In genomic region chr10:102113261-102113955, GRCh38 we compare ENCODE assay signal across 8 cellular contexts. TPM values are rescaled to one million over a fixed set of nuclear protein-coding genes. Genes with fewer than 3 reads are reported as not detected.
DNase-seq lines count a peak whose midpoint lies in the region; ATAC-seq, FAIRE-seq and TF ChIP-seq lines count a peak whose summit lies in the region.

No MANE protein-coding gene starts in this region.

- no peak overlapping the region for H4K8ac ChIP-seq in H1 (ENCODE audit: extremely low read depth, insufficient read depth, low read length)

- no peak overlapping the region for H2AFZ ChIP-seq in OCI-LY1 (ENCODE audit: low read length)
- H2AFZ ChIP-seq in H1 (ENCODE audit: low read length), result no peak overlapping the region
- H2AFZ ChIP-seq in neuron (ENCODE audit: low read depth, low read length), result no peak overlapping the region

- WGBS in H1 (ENCODE audit: extremely low coverage in 1 of 2, insufficient coverage in 1 of 2, insufficient read length in 1 of 2, insufficient replicate concordance in 2 of 2, low coverage in 1 of 2, low lambda C conversion rate in 2 of 2, missing lambda C conversion rate in 1 of 2), 2 experiments, result 77% methylated on average over 7 of the region's 7 CpGs; no CpG with 5 or more reads in 1 of the 2 experiments

- TF ChIP-seq POLR2A in H1 (IDR thresholded peaks at IDR 0.05; ENCODE audit: control extremely low read depth in 1 of 2, low read depth in 2 of 2, low read length in 2 of 2), result no peak

- H3K14ac ChIP-seq in H1 (ENCODE audit: insufficient read length), result no peak overlapping the region

- 0 out of 2 replicates have a peak overlapping the region, but pooled peaks have one; percentile 64 for H2BK5ac ChIP-seq in H1 (ENCODE audit: low read depth, low read length)

- H3K79me2 ChIP-seq in OCI-LY1 (ENCODE audit: insufficient read depth, low read length), result peaks cover 18% of the 10 kb centered on the region
- peaks cover 24 to 72% of the 10 kb centered on the region in 2 experiments for H3K79me2 ChIP-seq in H1 (ENCODE audit: control insufficient read depth in 1 of 2, insufficient read depth in 2 of 2, low read length in 2 of 2)

- no peak overlapping the region; the same call in 1 of the 2 replicates for H2BK12ac ChIP-seq in H1 (ENCODE audit: low read depth, low read length)

- H3K27me3 Mint-ChIP-seq in CD4-positive, alpha-beta T cell, result no peaks in the 10 kb centered on the region

- peaks cover 54% of the 10 kb centered on the region for H3K36me3 Mint-ChIP-seq in CD4-positive, alpha-beta T cell (ENCODE audit: low read depth)

- POLR2A ChIA-PET in CD4-positive, alpha-beta T cell (lab: Charles Lee), result interaction anchor here (0.6 to 2.6 kb wide), 6 partner anchors 10 to 598 kb away, joined by 3 to 12 read pairs (median 3); partner anchors contain the start of gene PPRC1
- POLR2A ChIA-PET in H1 (lab: Charles Lee; ENCODE audit: partially characterized antibody), result interaction anchor here (0.6 to 5.0 kb wide), 15 partner anchors 10 to 419 kb away, joined by 3 to 34 read pairs (median 5); partner anchors contain the start of genes NOLC1 and OGA

- H3K18ac ChIP-seq in H1 (ENCODE audit: extremely low read depth, low read length), result 0 out of 2 replicates have a peak overlapping the region, but pooled peaks have one; percentile 57

- H4K91ac ChIP-seq in H1 (replicated peaks; ENCODE audit: insufficient read length, low read length), result no peak overlapping the region

- CTCF ChIA-PET in CD4-positive, alpha-beta T cell (lab: Charles Lee), result interaction anchor here (1.1 to 1.4 kb wide), 2 partner anchors 9 to 41 kb away, joined by 4 read pairs; no protein-coding TSS in a partner anchor
- CTCF ChIA-PET in H1 (lab: Charles Lee; ENCODE audit: partially characterized antibody), result interaction anchor here (0.6 to 7.9 kb wide), 18 partner anchors 10 to 506 kb away, joined by 3 to 86 read pairs (median 4); partner anchors contain the start of gene NOLC1

- H3K4me3 ChIP-seq in OCI-LY1 (ENCODE audit: low read depth, low read length, poor library complexity, severe bottlenecking) (peak overlapping the region; percentile 76), H1 (ENCODE audit: extremely low read depth in 1 of 4, insufficient read depth in 2 of 4, low read depth in 3 of 4, low read length in 4 of 4) (peak overlapping the region; percentile 83 to 96 (median 88)), neuron (ENCODE audit: low read length) (peak overlapping the region; percentile 61)

- peaks cover 29% of the 10 kb centered on the region for H3K36me3 ChIP-seq in OCI-LY1 (ENCODE audit: insufficient read depth, low read length)
- peaks cover 27 to 35% (median 31%) of the 10 kb centered on the region in 4 experiments for H3K36me3 ChIP-seq in H1 (ENCODE audit: control insufficient read depth in 2 of 4, insufficient read depth in 4 of 4, low read length in 3 of 4)
- peaks cover 40% of the 10 kb centered on the region for H3K36me3 ChIP-seq in neuron (ENCODE audit: insufficient read depth, low read length)

- no peak for ATAC-seq in CD4-positive, alpha-beta T cell (ENCODE audit: poor library complexity)
- ATAC-seq in GM21526 (IDR thresholded peaks at IDR 0.05; ENCODE audit: low FRiP score, unreplicated experiment), result no peak

- TF ChIP-seq RAD21 in H1 (IDR thresholded peaks at IDR 0.05 in 1 of 2, conservative IDR thresholded peaks at IDR 0.05 in 1 of 2; ENCODE audit: low read depth in 2 of 2, low read length in 2 of 2), result no peak

- peak overlapping the region; percentile 82 for H3K9ac ChIP-seq in OCI-LY1 (ENCODE audit: low read length)
- peak overlapping the region in 2 of 4 experiments; percentile 53 to 80; a peak in 3 of 7 replicates for H3K9ac ChIP-seq in H1 (replicated peaks in 1 of 4; ENCODE audit: extremely low read depth in 1 of 4, low read depth in 3 of 4, low read length in 3 of 4)

- no peak for TF ChIP-seq EP300 in H1 (IDR thresholded peaks at IDR 0.05; ENCODE audit: borderline replicate concordance in 1 of 2, low read depth in 2 of 2, low read length in 2 of 2)

- no peaks in the 10 kb centered on the region for H3K9me2 ChIP-seq in OCI-LY1 (ENCODE audit: low read depth, low read length)

- no peak overlapping the region for H2BK120ac ChIP-seq in H1 (replicated peaks; ENCODE audit: low read depth, low read length)

- no peaks in the 10 kb centered on the region for H3K27me3 ChIP-seq in CD4-positive, alpha-beta T cell (ENCODE audit: control insufficient read depth, insufficient read depth, low read length)
- no peaks in the 10 kb centered on the region for H3K27me3 ChIP-seq in OCI-LY1 (ENCODE audit: insufficient read depth, low read length)
- no peaks in the 10 kb centered on the region for H3K27me3 ChIP-seq in H1 (replicated peaks in 1 of 4; ENCODE audit: control insufficient read depth in 3 of 4, extremely low read depth in 1 of 4, insufficient read depth in 3 of 4, low read length in 3 of 4)
- H3K27me3 ChIP-seq in neuron (ENCODE audit: insufficient read depth, low read length), result no peaks in the 10 kb centered on the region

- peaks cover 48% of the 10 kb centered on the region for H3K4me1 ChIP-seq in OCI-LY1 (ENCODE audit: insufficient read depth, low read length, severe bottlenecking)
- peaks cover 16 to 41% (median 26%) of the 10 kb centered on the region in 4 experiments for H3K4me1 ChIP-seq in H1 (replicated peaks in 1 of 4; ENCODE audit: control insufficient read depth in 3 of 4, insufficient read depth in 4 of 4, low read length in 3 of 4)
- H3K4me1 ChIP-seq in neuron (ENCODE audit: insufficient read depth, low read length), result peaks cover 51% of the 10 kb centered on the region

- H3K4me2 ChIP-seq in OCI-LY1 (ENCODE audit: low read length) (peak overlapping the region; percentile 92), H1 (ENCODE audit: insufficient read depth in 1 of 2, low read depth in 2 of 2, low read length in 2 of 2) (peak overlapping the region; percentile 65 to 82)

- intact Hi-C loops in CD4-positive, alpha-beta T cell (cut with DNase I, micrococcal nuclease), result loop anchor here in 1 of 2 experiments (2.0 kb wide), 1 partner anchor 41 kb away; no protein-coding TSS in a partner anchor

- H3K79me1 ChIP-seq in H1 (ENCODE audit: low read depth, low read length), result peaks cover 20% of the 10 kb centered on the region; the same call in 1 of the 2 replicates

- H3K56ac ChIP-seq in H1 (replicated peaks; ENCODE audit: insufficient read length, low read depth, low read length), result no peak overlapping the region

- FAIRE-seq in H1 (lab: Jason Lieb, UNC), result no peak

- H3K27ac Mint-ChIP-seq in CD4-positive, alpha-beta T cell, result peak overlapping the region; percentile 79

- H3K9me3 Mint-ChIP-seq in CD4-positive, alpha-beta T cell, result no peaks in the 10 kb centered on the region

- 0 out of 2 replicates have a peak overlapping the region, but pooled peaks have one; percentile 13 for H2BK15ac ChIP-seq in H1 (ENCODE audit: low read length)

- peak overlapping the region; percentile 88 for H3K4me3 Mint-ChIP-seq in CD4-positive, alpha-beta T cell

- H2BK20ac ChIP-seq in H1 (ENCODE audit: low read length), result no peak overlapping the region

- no peak for DNase-seq in CD4-positive, alpha-beta T cell
- DNase-seq in H1 (ENCODE audit: low read depth in 1 of 2, low spot score in 2 of 2) (no peak), A172 (ENCODE audit: low spot score) (no peak), hippocampal formation (lab: John Stamatoyannopoulos, UW) (no peak), NAMALWA (ENCODE audit: low spot score) (no peak)

- H3K4me1 Mint-ChIP-seq in CD4-positive, alpha-beta T cell (ENCODE audit: low read depth), result peaks cover 66% of the 10 kb centered on the region

- peaks cover 6% of the 10 kb centered on the region for H3K23me2 ChIP-seq in H1 (ENCODE audit: low read depth, low read length)

- no peak overlapping the region for H4K5ac ChIP-seq in H1 (ENCODE audit: insufficient read length, low read depth, low read length)

- H3K9me3 ChIP-seq in CD4-positive, alpha-beta T cell (ENCODE audit: control insufficient read depth, low read length), result no peaks in the 10 kb centered on the region
- H3K9me3 ChIP-seq in OCI-LY1 (ENCODE audit: low read length), result no peaks in the 10 kb centered on the region
- no peaks in the 10 kb centered on the region for H3K9me3 ChIP-seq in H1 (ENCODE audit: insufficient read depth in 2 of 2, low read depth in 1 of 2, low read length in 1 of 2)
- H3K9me3 ChIP-seq in neuron (ENCODE audit: low read length), result no peaks in the 10 kb centered on the region

- no peaks in the 10 kb centered on the region for H4K20me1 ChIP-seq in OCI-LY1 (ENCODE audit: insufficient read depth, low read length)
- peaks cover 35 to 39% of the 10 kb centered on the region in 2 experiments for H4K20me1 ChIP-seq in H1 (replicated peaks in 1 of 2; ENCODE audit: control insufficient read depth in 1 of 2, insufficient read depth in 2 of 2, low read length in 2 of 2)

- peak overlapping the region; percentile 43 for H3K27ac ChIP-seq in CD4-positive, alpha-beta T cell (ENCODE audit: low read depth, low read length)
- H3K27ac ChIP-seq in OCI-LY1 (ENCODE audit: low read depth, low read length, poor library complexity, severe bottlenecking) (peak overlapping the region; percentile 28), H1 (ENCODE audit: low read depth, low read length) (no peak overlapping the region)

- no peaks in the 10 kb centered on the region for H3F3A ChIP-seq in OCI-LY1 (ENCODE audit: insufficient read depth, low read length)

- H2AK5ac ChIP-seq in H1 (ENCODE audit: low read depth, low read length), result peak overlapping the region; percentile 68; the same call in 1 of the 2 replicates

- no peak overlapping the region for H3K4ac ChIP-seq in H1 (replicated peaks; ENCODE audit: insufficient read length, low read depth, low read length)

- TF ChIP-seq CTCF in CD4-positive, alpha-beta T cell (IDR thresholded peaks at IDR 0.05), result no peak
- no peak for TF ChIP-seq CTCF in OCI-LY1 (IDR thresholded peaks at IDR 0.05; ENCODE audit: low read length)
- no peak for TF ChIP-seq CTCF in H1 (IDR thresholded peaks at IDR 0.05; ENCODE audit: control extremely low read depth in 1 of 3, insufficient read depth in 1 of 3, low read depth in 1 of 3, low read length in 3 of 3)

- H3K23ac ChIP-seq in H1 (ENCODE audit: insufficient read length), result no peak overlapping the region

RNA-seq across cellular contexts. Expression of gene LDB1, which starts 6.8 kb away (rescaled TPM):
- total RNA-seq in CD4-positive, alpha-beta T cell, result 100 to 1,000 TPM; 116 to 117 TPM
- 88.4 and 88.8 TPM in 2 replicates for total RNA-seq in H1 (2021; fragmentation: NEBNext Ultra II Directional; extraction: Animal tissue kit (Norgen Biotek cat#: 25700))
- polyA plus RNA-seq in H1 (2011; rRNA removed), result 138 and 170 TPM in 2 replicates
- 134 TPM for polyA plus RNA-seq in H1 (2011; cell fraction: cytosol; rRNA removed)
- 345 TPM for polyA plus RNA-seq in H1 (2011; cell fraction: nucleus; rRNA removed)
- polyA plus RNA-seq in H1 (2012, experiment 1 of 2), result 91.5 to 105 TPM (median 97.6 TPM) in 4 replicates
- 61.4 TPM for polyA plus RNA-seq in H1 (2012, experiment 2 of 2)
- 72.4 TPM for polyA plus RNA-seq in H1 (2013, experiment 1 of 2)
- 63.4 TPM for polyA plus RNA-seq in H1 (2013, experiment 2 of 2)
- polyA minus RNA-seq in H1 (2011; rRNA and poly(A)+ RNA removed), result 136 and 173 TPM in 2 replicates
- 72.1 TPM for polyA minus RNA-seq in H1 (2011; cell fraction: cytosol; rRNA and poly(A)+ RNA removed)
- 91.2 TPM for polyA minus RNA-seq in H1 (2011; cell fraction: nucleus; rRNA and poly(A)+ RNA removed)
- 27.3 and 29.0 TPM in 2 replicates for total RNA-seq in A172 (2014; rRNA removed; shearing (Covaris generic))

RNA-seq across cellular contexts. Expression of gene PPRC1, which starts 19.4 kb away (rescaled TPM):
- total RNA-seq in CD4-positive, alpha-beta T cell, result 10 to 100 TPM; 22.0 to 22.9 TPM
- 86.2 and 88.4 TPM in 2 replicates for total RNA-seq in H1 (2021; fragmentation: NEBNext Ultra II Directional; extraction: Animal tissue kit (Norgen Biotek cat#: 25700))
- polyA plus RNA-seq in H1 (2011; rRNA removed), result 46.5 and 65.3 TPM in 2 replicates
- polyA plus RNA-seq in H1 (2011; cell fraction: cytosol; rRNA removed), result 34.7 TPM
- 83.7 TPM for polyA plus RNA-seq in H1 (2011; cell fraction: nucleus; rRNA removed)
- polyA plus RNA-seq in H1 (2012, experiment 1 of 2), result 59.8 to 81.4 TPM (median 78.6 TPM) in 4 replicates
- 59.2 TPM for polyA plus RNA-seq in H1 (2012, experiment 2 of 2)
- polyA plus RNA-seq in H1 (2013, experiment 1 of 2), result 61.6 TPM
- 58.6 TPM for polyA plus RNA-seq in H1 (2013, experiment 2 of 2)
- polyA minus RNA-seq in H1 (2011; rRNA and poly(A)+ RNA removed), result 73.5 and 89.5 TPM in 2 replicates
- polyA minus RNA-seq in H1 (2011; cell fraction: cytosol; rRNA and poly(A)+ RNA removed), result 52.6 TPM
- 53.6 TPM for polyA minus RNA-seq in H1 (2011; cell fraction: nucleus; rRNA and poly(A)+ RNA removed)
- 26.0 and 28.9 TPM in 2 replicates for total RNA-seq in A172 (2014; rRNA removed; shearing (Covaris generic))

RNA-seq across cellular contexts. Expression of gene NOLC1, which starts 38.8 kb away (rescaled TPM):
- 10 to 100 TPM; 34.2 to 36.1 TPM for total RNA-seq in CD4-positive, alpha-beta T cell
- total RNA-seq in H1 (2021; fragmentation: NEBNext Ultra II Directional; extraction: Animal tissue kit (Norgen Biotek cat#: 25700)), result 191 and 194 TPM in 2 replicates
- polyA plus RNA-seq in H1 (2011; rRNA removed), result 63.5 and 86.3 TPM in 2 replicates
- 167 TPM for polyA plus RNA-seq in H1 (2011; cell fraction: cytosol; rRNA removed)
- polyA plus RNA-seq in H1 (2011; cell fraction: nucleus; rRNA removed), result 72.4 TPM
- polyA plus RNA-seq in H1 (2012, experiment 1 of 2), result 146 to 155 TPM (median 150 TPM) in 4 replicates
- polyA plus RNA-seq in H1 (2012, experiment 2 of 2), result 11.2 TPM
- 180 TPM for polyA plus RNA-seq in H1 (2013, experiment 1 of 2)
- 184 TPM for polyA plus RNA-seq in H1 (2013, experiment 2 of 2)
- 81.9 and 106 TPM in 2 replicates for polyA minus RNA-seq in H1 (2011; rRNA and poly(A)+ RNA removed)
- polyA minus RNA-seq in H1 (2011; cell fraction: cytosol; rRNA and poly(A)+ RNA removed), result 71.8 TPM
- 41.1 TPM for polyA minus RNA-seq in H1 (2011; cell fraction: nucleus; rRNA and poly(A)+ RNA removed)
- total RNA-seq in A172 (2014; rRNA removed; shearing (Covaris generic)), result 77.2 and 87.7 TPM in 2 replicates

RNA-seq across cellular contexts. Expression of gene HPS6, which starts 48.3 kb away (rescaled TPM):
- 10 to 100 TPM; 12.8 to 15.0 TPM for total RNA-seq in CD4-positive, alpha-beta T cell
- 16.2 and 17.7 TPM in 2 replicates for total RNA-seq in H1 (2021; fragmentation: NEBNext Ultra II Directional; extraction: Animal tissue kit (Norgen Biotek cat#: 25700))
- 10.2 and 12.3 TPM in 2 replicates for polyA plus RNA-seq in H1 (2011; rRNA removed)
- polyA plus RNA-seq in H1 (2011; cell fraction: cytosol; rRNA removed), result 8.5 TPM
- polyA plus RNA-seq in H1 (2011; cell fraction: nucleus; rRNA removed), result 9.5 TPM
- 7.7 to 13.0 TPM (median 11.5 TPM) in 4 replicates for polyA plus RNA-seq in H1 (2012, experiment 1 of 2)
- 14.0 TPM for polyA plus RNA-seq in H1 (2012, experiment 2 of 2)
- 8.3 TPM for polyA plus RNA-seq in H1 (2013, experiment 1 of 2)
- 8.2 TPM for polyA plus RNA-seq in H1 (2013, experiment 2 of 2)
- 8.9 and 10.7 TPM in 2 replicates for polyA minus RNA-seq in H1 (2011; rRNA and poly(A)+ RNA removed)
- polyA minus RNA-seq in H1 (2011; cell fraction: cytosol; rRNA and poly(A)+ RNA removed), result 10.3 TPM
- 7.0 TPM for polyA minus RNA-seq in H1 (2011; cell fraction: nucleus; rRNA and poly(A)+ RNA removed)
- total RNA-seq in A172 (2014; rRNA removed; shearing (Covaris generic)), result 39.7 and 49.6 TPM in 2 replicates

RNA-seq across cellular contexts. Expression of gene ARMH3, which starts 57.4 kb away (rescaled TPM):
- 10 to 100 TPM; 17.7 to 18.9 TPM for total RNA-seq in CD4-positive, alpha-beta T cell
- total RNA-seq in H1 (2021; fragmentation: NEBNext Ultra II Directional; extraction: Animal tissue kit (Norgen Biotek cat#: 25700)), result 16.1 and 18.3 TPM in 2 replicates
- 10.6 and 11.6 TPM in 2 replicates for polyA plus RNA-seq in H1 (2011; rRNA removed)
- 13.3 TPM for polyA plus RNA-seq in H1 (2011; cell fraction: cytosol; rRNA removed)
- 12.0 TPM for polyA plus RNA-seq in H1 (2011; cell fraction: nucleus; rRNA removed)
- polyA plus RNA-seq in H1 (2012, experiment 1 of 2), result 14.2 to 17.2 TPM (median 14.8 TPM) in 4 replicates
- polyA plus RNA-seq in H1 (2012, experiment 2 of 2), result 5.2 TPM
- 8.1 TPM for polyA plus RNA-seq in H1 (2013, experiment 1 of 2)
- 7.0 TPM for polyA plus RNA-seq in H1 (2013, experiment 2 of 2)
- 19.0 and 24.4 TPM in 2 replicates for polyA minus RNA-seq in H1 (2011; rRNA and poly(A)+ RNA removed)
- 12.8 TPM for polyA minus RNA-seq in H1 (2011; cell fraction: cytosol; rRNA and poly(A)+ RNA removed)
- polyA minus RNA-seq in H1 (2011; cell fraction: nucleus; rRNA and poly(A)+ RNA removed), result 18.9 TPM
- total RNA-seq in A172 (2014; rRNA removed; shearing (Covaris generic)), result 6.0 and 17.7 TPM in 2 replicates
